9 cellular contexts compared by ENCODE assay signal in genomic region chr13:37869756-37870488, GRCh38. TPM values are rescaled to one million over a fixed set of nuclear protein-coding genes. Genes with fewer than 3 reads are reported as not detected.
DNase-seq lines count a peak whose midpoint lies in the region; ATAC-seq, FAIRE-seq and TF ChIP-seq lines count a peak whose summit lies in the region.
"Had no signal": no experiment of that assay in that cellular context is flagged by ENCODE, and none has a peak within 500 bp of the region (broad histone marks: within the 10 kb centered on the region; RNA-seq: fewer than 3 reads in every experiment).

Gene TRPC4 (minus strand): TSS chr13:37869772. CDS start chr13:37783333, 86,439 bp downstream.

- POLR2A ChIA-PET in PC-9 (lab: Charles Lee; ENCODE audit: unreplicated experiment), result interaction anchor here (1.2 kb wide), 1 partner anchor 479 kb away, joined by 5 read pairs; no protein-coding TSS in a partner anchor

- peak within 1 kb of the TSS; percentile 95 for H3K4me2 ChIP-seq in PC-9

- DNase-seq in stimulated activated CD4-positive, alpha-beta T cell treated with anti-CD3 and anti-CD28 coated beads, Interleukin-15, amount 100 ng/mL, for 24 hours, result peak; percentile 14
- DNase-seq in stimulated activated CD4-positive, alpha-beta T cell treated with anti-CD3 and anti-CD28 coated beads, Interleukin-4, amount 100 ng/mL, for 4 hours, result no peak
- peak; percentile 48 to 71 for DNase-seq in PC-9
- no peak for DNase-seq in epithelial cell of proximal tubule (ENCODE audit: low read depth)
- no peak for DNase-seq in vagina (ENCODE audit: extremely low spot score in 2 of 2)
- no peak for DNase-seq in GM12891 (ENCODE audit: insufficient read length, low spot score)

- TF ChIP-seq POLR2A in vagina (IDR thresholded peaks at IDR 0.05), result no peak
- no peak for TF ChIP-seq POLR2A in GM12891 (IDR thresholded peaks at IDR 0.05; ENCODE audit: low read depth, low read length)

- no TSS peak for BruUV-seq in PC-9 (replicated peaks; lab: Mats Ljungman, UMichigan)

- H3K27me3 ChIP-seq in PC-9 (ENCODE audit: insufficient read depth, low read depth) (no peaks in the 10 kb centered on the region), mucosa of stomach (ENCODE audit: control insufficient read depth, insufficient read depth, low read length) (peaks cover 29% of the 10 kb centered on the region), vagina (no peaks in the 10 kb centered on the region)

- H3K27ac ChIP-seq in PC-9, result no peak within 1 kb of the TSS
- H3K27ac ChIP-seq in vagina, result peak within 1 kb of the TSS; percentile 56

- H3K4me3 ChIP-seq in PC-9 (peak within 1 kb of the TSS; percentile 63), epithelial cell of proximal tubule (ENCODE audit: low read depth, low read length) (peak within 1 kb of the TSS; percentile 57), mucosa of stomach (ENCODE audit: low read length) (peak within 1 kb of the TSS; percentile 1), vagina (peak within 1 kb of the TSS; percentile 55 to 74)

- H3K79me2 ChIP-seq in PC-9 (ENCODE audit: low read depth), result no peaks in the 10 kb centered on the region

- FAIRE-seq in GM12891 (lab: Jason Lieb, UNC), result no peak
- FAIRE-seq: GM18507 had no signal

- no peaks in the 10 kb centered on the region for H4K20me1 ChIP-seq in PC-9 (ENCODE audit: insufficient read depth)

- CTCF ChIA-PET in PC-9 (lab: Charles Lee), result interaction anchor here (0.6 to 4.2 kb wide), 3 partner anchors 172 to 712 kb away, joined by 3 to 17 read pairs (median 12); no protein-coding TSS in a partner anchor

- peaks cover 12% of the 10 kb centered on the region for H3K4me1 ChIP-seq in PC-9 (replicated peaks; ENCODE audit: insufficient read depth)
- H3K4me1 ChIP-seq in mucosa of stomach (ENCODE audit: control insufficient read depth, insufficient read depth, low read length), result peaks cover 4% of the 10 kb centered on the region
- peaks cover 14% of the 10 kb centered on the region for H3K4me1 ChIP-seq in vagina

- TF ChIP-seq CTCF in PC-9 (conservative IDR thresholded peaks at IDR 0.05), result peak; percentile 74
- TF ChIP-seq CTCF in epithelial cell of proximal tubule (conservative IDR thresholded peaks at IDR 0.05; ENCODE audit: low read depth, low read length), result peak; percentile 71
- peak in 1 of 3 experiments; percentile 34 for TF ChIP-seq CTCF in vagina (IDR thresholded peaks at IDR 0.05)

- peak within 1 kb of the TSS; percentile 45 for H3K9ac ChIP-seq in mucosa of stomach (ENCODE audit: low read length)

- no peaks in the 10 kb centered on the region for H3F3A ChIP-seq in PC-9 (ENCODE audit: insufficient read depth, low read depth)

- peak within 1 kb of the TSS; percentile 89 for H2AFZ ChIP-seq in PC-9

- intact Hi-C loops in PC-9 (cut with micrococcal nuclease; ENCODE audit: unreplicated experiment), result loop anchor here (1.0 to 10.0 kb wide), 7 partner anchors 175 to 1045 kb away; partner anchors contain the start of gene UFM1
- intact Hi-C loops in vagina (cut with DNase I), result no loop called here

- ATAC-seq in GM19452 (IDR thresholded peaks at IDR 0.05; ENCODE audit: unreplicated experiment), result no peak

- no peaks in the 10 kb centered on the region for H3K9me2 ChIP-seq in PC-9 (ENCODE audit: insufficient read depth)

- H3K36me3 ChIP-seq in PC-9 (ENCODE audit: low read depth) (no peaks in the 10 kb centered on the region), mucosa of stomach (ENCODE audit: control insufficient read depth, insufficient read depth, low read length) (no peaks in the 10 kb centered on the region), vagina (no peaks in the 10 kb centered on the region)

- H3K9me3 ChIP-seq in PC-9 (ENCODE audit: insufficient read depth, low read depth) (no peaks in the 10 kb centered on the region), mucosa of stomach (ENCODE audit: control insufficient read depth, low read length) (no peaks in the 10 kb centered on the region), vagina (no peaks in the 10 kb centered on the region)

TF ChIP-seq in GM12891, 5 proteins besides CTCF, POLR2A, EP300 and RAD21:
- TF ChIP-seq TAF1 (IDR thresholded peaks at IDR 0.05; ENCODE audit: low read depth, low read length), result no peak
- no peak for TF ChIP-seq POU2F2 (IDR thresholded peaks at IDR 0.05; ENCODE audit: low read depth, low read length)
- no peak for TF ChIP-seq SPI1 (IDR thresholded peaks at IDR 0.05; ENCODE audit: low read depth, low read length)

RNA-seq across cellular contexts. Expression of gene TRPC4, which starts in this region (rescaled TPM):
- total RNA-seq in PC-9 (2021) (1.4 and 1.7 TPM in 2 replicates), epithelial cell of proximal tubule (2.4 and 7.0 TPM in 2 replicates), vagina (8.3 TPM)
- not detected for polyA plus RNA-seq in GM12891 (2012; ENCODE audit: low read depth, missing spikeins)

Comparison
In these comparisons a context has a peak if more than half of its experiments do, and no peak if none do; other contexts are left out.
1. DNase-seq: peak in stimulated activated CD4-positive, alpha-beta T cell treated with anti-CD3 and anti-CD28 coated beads, Interleukin-15, amount 100 ng/mL, for 24 hours (single experiment) and PC-9 (2 of 2); none in stimulated activated CD4-positive, alpha-beta T cell treated with anti-CD3 and anti-CD28 coated beads, Interleukin-4, amount 100 ng/mL, for 4 hours (0 of 2), epithelial cell of proximal tubule (single experiment), vagina (0 of 2) and GM12891 (single experiment).
2. H3K4me3 ChIP-seq: peak in every context shown above with its lines; median percentile 64 in vagina; 63 in PC-9; 57 in epithelial cell of proximal tubule; 1 in mucosa of stomach.